ENCODE assay signal across 1 cellular context in the genomic region with DNA sequence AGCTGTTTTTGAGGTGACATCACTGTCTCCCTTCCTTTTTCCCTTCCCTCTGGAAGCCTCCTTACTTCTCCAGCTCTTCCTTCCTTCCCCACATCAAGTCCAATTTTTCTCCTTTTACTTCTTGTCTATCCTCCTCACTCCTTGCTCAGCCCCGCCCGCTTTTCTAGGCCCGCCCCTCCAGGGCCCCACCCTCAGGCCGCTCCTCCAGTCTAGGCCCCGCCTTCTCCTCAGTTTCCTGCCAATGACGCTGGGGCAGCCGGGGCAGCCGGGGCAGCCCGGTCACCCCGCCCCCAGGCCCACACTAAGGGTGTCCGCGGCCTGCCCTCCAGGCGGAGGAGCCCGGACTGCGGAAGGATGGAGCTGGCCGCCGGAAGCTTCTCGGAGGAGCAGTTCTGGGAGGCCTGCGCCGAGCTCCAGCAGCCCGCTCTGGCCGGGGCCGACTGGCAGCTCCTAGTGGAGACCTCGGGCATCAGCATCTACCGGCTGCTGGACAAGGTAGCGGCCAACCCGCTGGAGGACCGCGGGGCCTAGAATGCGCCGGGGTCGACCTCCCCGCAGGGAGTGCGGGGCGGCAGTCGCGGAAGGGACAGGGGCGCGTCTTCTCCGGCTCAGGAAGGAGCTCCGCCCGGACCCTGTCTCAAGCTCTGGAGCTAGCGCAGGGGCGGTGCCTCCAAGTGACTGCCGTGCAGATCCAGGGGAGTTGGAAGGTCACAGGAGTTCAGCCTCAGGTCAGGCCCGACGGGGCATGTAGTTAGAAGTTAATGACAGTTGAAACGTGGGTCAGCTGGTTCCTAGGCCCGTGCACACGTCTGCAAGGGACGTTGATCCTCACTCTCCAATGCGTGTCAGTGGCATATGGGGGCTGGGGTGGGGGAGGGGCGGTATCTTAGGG.
TF ChIP-seq lines count a peak whose summit lies in the region.

A gene (plus strand): TSS at position 302 of the 892 bp plus-strand sequence. CDS start 53 bp downstream, at position 355.

TF ChIP-seq in HEK293, 187 proteins besides CTCF, POLR2A, EP300 and RAD21 (continued from another document and continues in another):
- TF ChIP-seq, protein P1, sequence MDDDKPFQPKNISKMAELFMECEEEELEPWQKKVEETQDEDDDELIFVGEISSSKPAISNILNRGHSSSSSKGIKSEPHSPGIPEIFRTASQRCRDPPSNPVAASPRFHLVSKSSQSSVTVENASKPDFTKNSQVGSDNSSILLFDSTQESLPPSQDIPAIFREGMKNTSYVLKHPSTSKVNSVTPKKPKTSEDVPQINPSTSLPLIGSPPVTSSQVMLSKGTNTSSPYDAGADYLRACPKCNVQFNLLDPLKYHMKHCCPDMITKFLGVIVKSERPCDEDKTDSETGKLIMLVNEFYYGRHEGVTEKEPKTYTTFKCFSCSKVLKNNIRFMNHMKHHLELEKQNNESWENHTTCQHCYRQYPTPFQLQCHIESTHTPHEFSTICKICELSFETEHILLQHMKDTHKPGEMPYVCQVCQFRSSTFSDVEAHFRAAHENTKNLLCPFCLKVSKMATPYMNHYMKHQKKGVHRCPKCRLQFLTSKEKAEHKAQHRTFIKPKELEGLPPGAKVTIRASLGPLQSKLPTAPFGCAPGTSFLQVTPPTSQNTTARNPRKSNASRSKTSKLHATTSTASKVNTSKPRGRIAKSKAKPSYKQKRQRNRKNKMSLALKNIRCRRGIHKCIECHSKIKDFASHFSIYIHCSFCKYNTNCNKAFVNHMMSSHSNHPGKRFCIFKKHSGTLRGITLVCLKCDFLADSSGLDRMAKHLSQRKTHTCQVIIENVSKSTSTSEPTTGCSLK (tag by site-specific recombination; IDR thresholded peaks at IDR 0.05) = no peak
- TF ChIP-seq ZNF571 (tag by site-specific recombination; IDR thresholded peaks at IDR 0.05) (no peak), SCRT2 (tag by site-specific recombination; IDR thresholded peaks at IDR 0.05) (no peak), ZNF19 (tag by site-specific recombination; IDR thresholded peaks at IDR 0.05; ENCODE audit: low read depth) (no peak), ZXDB (tag by site-specific recombination; IDR thresholded peaks at IDR 0.05) (peak; percentile 87), YY2 (tag by site-specific recombination; IDR thresholded peaks at IDR 0.05) (no peak), MEIS1 (CRISPR knock-in tag; IDR thresholded peaks at IDR 0.05; ENCODE audit: borderline replicate concordance) (no peak), ZNF530 (tag by site-specific recombination; IDR thresholded peaks at IDR 0.05; ENCODE audit: low read depth) (0 out of 2 replicates have a peak, but pooled peaks have one; percentile 80), IKZF3 (tag by site-specific recombination; IDR thresholded peaks at IDR 0.05) (no peak), ZNF544 (tag by site-specific recombination; IDR thresholded peaks at IDR 0.05) (no peak), ZNF529 (tag by site-specific recombination; IDR thresholded peaks at IDR 0.05; ENCODE audit: insufficient replicate concordance) (no peak), SETDB1 (IDR thresholded peaks at IDR 0.05; ENCODE audit: insufficient read length, low read length) (no peak), KLF1 (tag by site-specific recombination; IDR thresholded peaks at IDR 0.05) (peak; percentile 62), ZNF514 (tag by site-specific recombination; IDR thresholded peaks at IDR 0.05) (no peak), ZNF677 (tag by site-specific recombination; IDR thresholded peaks at IDR 0.05) (no peak), EGR2 (tag by site-specific recombination; IDR thresholded peaks at IDR 0.05; ENCODE audit: low read depth) (no peak), GLIS1 (tag by site-specific recombination; IDR thresholded peaks at IDR 0.05) (peak; percentile 34; the same call in 1 of the 2 replicates), ZNF548 (tag by site-specific recombination; IDR thresholded peaks at IDR 0.05) (no peak), ZNF701 (tag by site-specific recombination; IDR thresholded peaks at IDR 0.05) (no peak), ZNF341 (tag by site-specific recombination; IDR thresholded peaks at IDR 0.05; ENCODE audit: low read depth) (no peak), ZNF792 (tag by site-specific recombination; IDR thresholded peaks at IDR 0.05) (no peak), ZNF350 (tag by site-specific recombination; IDR thresholded peaks at IDR 0.05) (no peak), ZNF48 (tag by site-specific recombination; IDR thresholded peaks at IDR 0.05) (no peak), ZNF175 (tag by site-specific recombination; IDR thresholded peaks at IDR 0.05) (no peak), WT1 (tag by site-specific recombination; IDR thresholded peaks at IDR 0.05) (no peak), ZNF112 (tag by site-specific recombination; IDR thresholded peaks at IDR 0.05) (no peak), ZFHX2 (tag by site-specific recombination; conservative IDR thresholded peaks at IDR 0.05) (peak; percentile 36; the same call in 1 of the 2 replicates), ZNF169 (tag by site-specific recombination; IDR thresholded peaks at IDR 0.05) (no peak), ZEB2 (tag by site-specific recombination; IDR thresholded peaks at IDR 0.05) (peak; percentile 44; the same call in 1 of the 2 replicates), YY1 (tag by site-specific recombination; IDR thresholded peaks at IDR 0.05) (no peak), ZNF610 (tag by site-specific recombination; IDR thresholded peaks at IDR 0.05; ENCODE audit: borderline replicate concordance) (no peak), SALL2 (tag by site-specific recombination; IDR thresholded peaks at IDR 0.05; ENCODE audit: borderline replicate concordance) (no peak), SP2 (tag by site-specific recombination; IDR thresholded peaks at IDR 0.05) (peak; percentile 94)
- TF ChIP-seq, protein P2, sequence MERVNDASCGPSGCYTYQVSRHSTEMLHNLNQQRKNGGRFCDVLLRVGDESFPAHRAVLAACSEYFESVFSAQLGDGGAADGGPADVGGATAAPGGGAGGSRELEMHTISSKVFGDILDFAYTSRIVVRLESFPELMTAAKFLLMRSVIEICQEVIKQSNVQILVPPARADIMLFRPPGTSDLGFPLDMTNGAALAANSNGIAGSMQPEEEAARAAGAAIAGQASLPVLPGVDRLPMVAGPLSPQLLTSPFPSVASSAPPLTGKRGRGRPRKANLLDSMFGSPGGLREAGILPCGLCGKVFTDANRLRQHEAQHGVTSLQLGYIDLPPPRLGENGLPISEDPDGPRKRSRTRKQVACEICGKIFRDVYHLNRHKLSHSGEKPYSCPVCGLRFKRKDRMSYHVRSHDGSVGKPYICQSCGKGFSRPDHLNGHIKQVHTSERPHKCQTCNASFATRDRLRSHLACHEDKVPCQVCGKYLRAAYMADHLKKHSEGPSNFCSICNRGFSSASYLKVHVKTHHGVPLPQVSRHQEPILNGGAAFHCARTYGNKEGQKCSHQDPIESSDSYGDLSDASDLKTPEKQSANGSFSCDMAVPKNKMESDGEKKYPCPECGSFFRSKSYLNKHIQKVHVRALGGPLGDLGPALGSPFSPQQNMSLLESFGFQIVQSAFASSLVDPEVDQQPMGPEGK (tag by site-specific recombination; IDR thresholded peaks at IDR 0.05) = peak; percentile 96
- TF ChIP-seq, protein P3, sequence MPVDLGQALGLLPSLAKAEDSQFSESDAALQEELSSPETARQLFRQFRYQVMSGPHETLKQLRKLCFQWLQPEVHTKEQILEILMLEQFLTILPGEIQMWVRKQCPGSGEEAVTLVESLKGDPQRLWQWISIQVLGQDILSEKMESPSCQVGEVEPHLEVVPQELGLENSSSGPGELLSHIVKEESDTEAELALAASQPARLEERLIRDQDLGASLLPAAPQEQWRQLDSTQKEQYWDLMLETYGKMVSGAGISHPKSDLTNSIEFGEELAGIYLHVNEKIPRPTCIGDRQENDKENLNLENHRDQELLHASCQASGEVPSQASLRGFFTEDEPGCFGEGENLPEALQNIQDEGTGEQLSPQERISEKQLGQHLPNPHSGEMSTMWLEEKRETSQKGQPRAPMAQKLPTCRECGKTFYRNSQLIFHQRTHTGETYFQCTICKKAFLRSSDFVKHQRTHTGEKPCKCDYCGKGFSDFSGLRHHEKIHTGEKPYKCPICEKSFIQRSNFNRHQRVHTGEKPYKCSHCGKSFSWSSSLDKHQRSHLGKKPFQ (tag by site-specific recombination; IDR thresholded peaks at IDR 0.05) = no peak
- TF ChIP-seq, protein P4, sequence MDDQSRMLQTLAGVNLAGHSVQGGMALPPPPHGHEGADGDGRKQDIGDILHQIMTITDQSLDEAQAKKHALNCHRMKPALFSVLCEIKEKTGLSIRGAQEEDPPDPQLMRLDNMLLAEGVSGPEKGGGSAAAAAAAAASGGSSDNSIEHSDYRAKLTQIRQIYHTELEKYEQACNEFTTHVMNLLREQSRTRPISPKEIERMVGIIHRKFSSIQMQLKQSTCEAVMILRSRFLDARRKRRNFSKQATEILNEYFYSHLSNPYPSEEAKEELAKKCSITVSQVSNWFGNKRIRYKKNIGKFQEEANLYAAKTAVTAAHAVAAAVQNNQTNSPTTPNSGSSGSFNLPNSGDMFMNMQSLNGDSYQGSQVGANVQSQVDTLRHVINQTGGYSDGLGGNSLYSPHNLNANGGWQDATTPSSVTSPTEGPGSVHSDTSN (CRISPR knock-in tag; IDR thresholded peaks at IDR 0.05) = no peak
- TF ChIP-seq, protein P5, sequence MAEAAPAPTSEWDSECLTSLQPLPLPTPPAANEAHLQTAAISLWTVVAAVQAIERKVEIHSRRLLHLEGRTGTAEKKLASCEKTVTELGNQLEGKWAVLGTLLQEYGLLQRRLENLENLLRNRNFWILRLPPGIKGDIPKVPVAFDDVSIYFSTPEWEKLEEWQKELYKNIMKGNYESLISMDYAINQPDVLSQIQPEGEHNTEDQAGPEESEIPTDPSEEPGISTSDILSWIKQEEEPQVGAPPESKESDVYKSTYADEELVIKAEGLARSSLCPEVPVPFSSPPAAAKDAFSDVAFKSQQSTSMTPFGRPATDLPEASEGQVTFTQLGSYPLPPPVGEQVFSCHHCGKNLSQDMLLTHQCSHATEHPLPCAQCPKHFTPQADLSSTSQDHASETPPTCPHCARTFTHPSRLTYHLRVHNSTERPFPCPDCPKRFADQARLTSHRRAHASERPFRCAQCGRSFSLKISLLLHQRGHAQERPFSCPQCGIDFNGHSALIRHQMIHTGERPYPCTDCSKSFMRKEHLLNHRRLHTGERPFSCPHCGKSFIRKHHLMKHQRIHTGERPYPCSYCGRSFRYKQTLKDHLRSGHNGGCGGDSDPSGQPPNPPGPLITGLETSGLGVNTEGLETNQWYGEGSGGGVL (tag by site-specific recombination; IDR thresholded peaks at IDR 0.05) = no peak
- TF ChIP-seq, protein P6, sequence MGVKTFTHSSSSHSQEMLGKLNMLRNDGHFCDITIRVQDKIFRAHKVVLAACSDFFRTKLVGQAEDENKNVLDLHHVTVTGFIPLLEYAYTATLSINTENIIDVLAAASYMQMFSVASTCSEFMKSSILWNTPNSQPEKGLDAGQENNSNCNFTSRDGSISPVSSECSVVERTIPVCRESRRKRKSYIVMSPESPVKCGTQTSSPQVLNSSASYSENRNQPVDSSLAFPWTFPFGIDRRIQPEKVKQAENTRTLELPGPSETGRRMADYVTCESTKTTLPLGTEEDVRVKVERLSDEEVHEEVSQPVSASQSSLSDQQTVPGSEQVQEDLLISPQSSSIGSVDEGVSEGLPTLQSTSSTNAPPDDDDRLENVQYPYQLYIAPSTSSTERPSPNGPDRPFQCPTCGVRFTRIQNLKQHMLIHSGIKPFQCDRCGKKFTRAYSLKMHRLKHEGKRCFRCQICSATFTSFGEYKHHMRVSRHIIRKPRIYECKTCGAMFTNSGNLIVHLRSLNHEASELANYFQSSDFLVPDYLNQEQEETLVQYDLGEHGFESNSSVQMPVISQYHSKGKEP (tag by site-specific recombination; IDR thresholded peaks at IDR 0.05) = no peak
- TF ChIP-seq, protein P7, sequence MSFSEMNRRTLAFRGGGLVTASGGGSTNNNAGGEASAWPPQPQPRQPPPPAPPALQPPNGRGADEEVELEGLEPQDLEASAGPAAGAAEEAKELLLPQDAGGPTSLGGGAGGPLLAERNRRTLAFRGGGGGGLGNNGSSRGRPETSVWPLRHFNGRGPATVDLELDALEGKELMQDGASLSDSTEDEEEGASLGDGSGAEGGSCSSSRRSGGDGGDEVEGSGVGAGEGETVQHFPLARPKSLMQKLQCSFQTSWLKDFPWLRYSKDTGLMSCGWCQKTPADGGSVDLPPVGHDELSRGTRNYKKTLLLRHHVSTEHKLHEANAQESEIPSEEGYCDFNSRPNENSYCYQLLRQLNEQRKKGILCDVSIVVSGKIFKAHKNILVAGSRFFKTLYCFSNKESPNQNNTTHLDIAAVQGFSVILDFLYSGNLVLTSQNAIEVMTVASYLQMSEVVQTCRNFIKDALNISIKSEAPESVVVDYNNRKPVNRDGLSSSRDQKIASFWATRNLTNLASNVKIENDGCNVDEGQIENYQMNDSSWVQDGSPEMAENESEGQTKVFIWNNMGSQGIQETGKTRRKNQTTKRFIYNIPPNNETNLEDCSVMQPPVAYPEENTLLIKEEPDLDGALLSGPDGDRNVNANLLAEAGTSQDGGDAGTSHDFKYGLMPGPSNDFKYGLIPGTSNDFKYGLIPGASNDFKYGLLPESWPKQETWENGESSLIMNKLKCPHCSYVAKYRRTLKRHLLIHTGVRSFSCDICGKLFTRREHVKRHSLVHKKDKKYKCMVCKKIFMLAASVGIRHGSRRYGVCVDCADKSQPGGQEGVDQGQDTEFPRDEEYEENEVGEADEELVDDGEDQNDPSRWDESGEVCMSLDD (tag by site-specific recombination; IDR thresholded peaks at IDR 0.05) = 0 out of 2 replicates have a peak, but pooled peaks have one; percentile 15
- TF ChIP-seq, protein P8, sequence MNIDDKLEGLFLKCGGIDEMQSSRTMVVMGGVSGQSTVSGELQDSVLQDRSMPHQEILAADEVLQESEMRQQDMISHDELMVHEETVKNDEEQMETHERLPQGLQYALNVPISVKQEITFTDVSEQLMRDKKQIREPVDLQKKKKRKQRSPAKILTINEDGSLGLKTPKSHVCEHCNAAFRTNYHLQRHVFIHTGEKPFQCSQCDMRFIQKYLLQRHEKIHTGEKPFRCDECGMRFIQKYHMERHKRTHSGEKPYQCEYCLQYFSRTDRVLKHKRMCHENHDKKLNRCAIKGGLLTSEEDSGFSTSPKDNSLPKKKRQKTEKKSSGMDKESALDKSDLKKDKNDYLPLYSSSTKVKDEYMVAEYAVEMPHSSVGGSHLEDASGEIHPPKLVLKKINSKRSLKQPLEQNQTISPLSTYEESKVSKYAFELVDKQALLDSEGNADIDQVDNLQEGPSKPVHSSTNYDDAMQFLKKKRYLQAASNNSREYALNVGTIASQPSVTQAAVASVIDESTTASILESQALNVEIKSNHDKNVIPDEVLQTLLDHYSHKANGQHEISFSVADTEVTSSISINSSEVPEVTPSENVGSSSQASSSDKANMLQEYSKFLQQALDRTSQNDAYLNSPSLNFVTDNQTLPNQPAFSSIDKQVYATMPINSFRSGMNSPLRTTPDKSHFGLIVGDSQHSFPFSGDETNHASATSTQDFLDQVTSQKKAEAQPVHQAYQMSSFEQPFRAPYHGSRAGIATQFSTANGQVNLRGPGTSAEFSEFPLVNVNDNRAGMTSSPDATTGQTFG (tag by site-specific recombination; IDR thresholded peaks at IDR 0.05; ENCODE audit: borderline replicate concordance) = no peak
